In genomic region chr1:34914958-34915357, GRCh38 we compare ENCODE assay signal across 29 cellular contexts. TPM values are rescaled to one million over a fixed set of nuclear protein-coding genes. Genes with fewer than 3 reads are reported as not detected.
"Had no signal": no experiment of that assay in that cellular context is flagged by ENCODE, and none has a peak within 500 bp of the region (broad histone marks: within the 10 kb centered on the region; RNA-seq: fewer than 3 reads in every experiment).

No MANE protein-coding gene starts in this region.

- H3K9me3 Mint-ChIP-seq: stimulated activated effector memory CD8-positive, alpha-beta T cell treated with anti-CD3 and anti-CD28 coated beads, Interleukin-12 subunit alpha, Interleukin-12 subunit beta, amount 100 ng/mL, for 72 hours; stimulated activated memory B cell treated with anti-CD40 and anti-IgM and Interleukin-4, amounts not matched to agents 10 μg/mL and 1 μg/mL and 100 μg/mL, for 72 hours; stimulated activated naive B cell treated with anti-CD40 and anti-IgM and Interleukin-4, amounts not matched to agents 10 μg/mL and 1 μg/mL and 100 μg/mL, for 72 hours; stimulated activated naive CD8-positive, alpha-beta T cell treated with anti-CD3 and anti-CD28 coated beads, Interleukin-15, amount 100 ng/mL, for 72 hours; stimulated activated naive CD8-positive, alpha-beta T cell treated with anti-CD3 and anti-CD28 coated beads, Interleukin-15, Interleukin-2, amounts not matched to agents 100 ng/mL and 50 ng/mL, for 24 hours; type B pancreatic cell had no signal

- H3K36me3 ChIP-seq: stomach, suprapubic skin, thoracic aorta, thyroid gland, tibial artery, tibial nerve, transverse colon, upper lobe of left lung, upper lobe of right lung, uterus, vagina had no signal

- H3K27me3 Mint-ChIP-seq: stimulated activated memory B cell treated with anti-CD40 and anti-IgM and Interleukin-4, amounts not matched to agents 10 μg/mL and 1 μg/mL and 100 μg/mL, for 72 hours had no signal

- ATAC-seq: stimulated activated effector memory CD8-positive, alpha-beta T cell treated with anti-CD3 and anti-CD28 coated beads, Interleukin-12 subunit alpha, Interleukin-12 subunit beta, amount 100 ng/mL, for 72 hours; stimulated activated memory B cell treated with anti-CD40 and anti-IgM and Interleukin-4, amounts not matched to agents 10 μg/mL and 1 μg/mL and 100 μg/mL, for 72 hours; stimulated activated naive B cell treated with anti-CD40 and anti-IgM and Interleukin-4, amounts not matched to agents 10 μg/mL and 1 μg/mL and 100 μg/mL, for 72 hours; stimulated activated naive CD8-positive, alpha-beta T cell treated with anti-CD3 and anti-CD28 coated beads, Interleukin-15, amount 100 ng/mL, for 72 hours; stimulated activated naive CD8-positive, alpha-beta T cell treated with anti-CD3 and anti-CD28 coated beads, Interleukin-15, Interleukin-2, amounts not matched to agents 100 U/mL and 50 U/mL, for 24 hours; upper lobe of right lung had no signal

- DNase-seq: stimulated activated CD4-positive, alpha-beta T cell treated with anti-CD3 and anti-CD28 coated beads, Interleukin-2, amount 100 ng/mL, for 48 hours; stimulated activated CD4-positive, alpha-beta T cell treated with anti-CD3 and anti-CD28 coated beads, Interleukin-4, amount 100 ng/mL, for 1 hour; stimulated activated CD4-positive, alpha-beta T cell treated with anti-CD3 and anti-CD28 coated beads, Interleukin-4, amount 100 ng/mL, for 24 hours; stimulated activated CD4-positive, alpha-beta T cell treated with anti-CD3 and anti-CD28 coated beads, Interleukin-4, amount 100 ng/mL, for 4 hours; stimulated activated CD8-positive, alpha-beta memory T cell treated with anti-CD3 and anti-CD28 coated beads, Interleukin-4, amount 100 ng/mL, for 48 hours; stimulated activated naive B cell treated with anti-CD40 and anti-IgM and Interleukin-4, amounts not matched to agents 10 μg/mL and 1 μg/mL and 100 μg/mL, for 72 hours; stimulated activated naive CD4-positive, alpha-beta T cell; stimulated activated naive CD4-positive, alpha-beta T cell treated with Interleukin-2 at 50 U/mL for 16 hours; stimulated activated naive CD8-positive, alpha-beta T cell treated with anti-CD3 and anti-CD28 coated beads, Interleukin-15, amount 100 ng/mL, for 72 hours; stimulated activated naive CD8-positive, alpha-beta T cell treated with anti-CD3 and anti-CD28 coated beads, Interleukin-15, Interleukin-2, amounts not matched to agents 100 U/mL and 50 U/mL, for 24 hours; stomach; testis; thyroid gland; tibial artery; transverse colon; trophoblast cell; upper lobe of left lung; upper lobe of right lung; uterus had no signal

- H3K27ac Mint-ChIP-seq: stimulated activated effector memory CD8-positive, alpha-beta T cell treated with anti-CD3 and anti-CD28 coated beads, Interleukin-12 subunit alpha, Interleukin-12 subunit beta, amount 100 ng/mL, for 72 hours; stimulated activated memory B cell treated with anti-CD40 and anti-IgM and Interleukin-4, amounts not matched to agents 10 μg/mL and 1 μg/mL and 100 μg/mL, for 72 hours; stimulated activated naive B cell treated with anti-CD40 and anti-IgM and Interleukin-4, amounts not matched to agents 10 μg/mL and 1 μg/mL and 100 μg/mL, for 72 hours; stimulated activated naive CD8-positive, alpha-beta T cell treated with anti-CD3 and anti-CD28 coated beads, Interleukin-15, amount 100 ng/mL, for 72 hours; stimulated activated naive CD8-positive, alpha-beta T cell treated with anti-CD3 and anti-CD28 coated beads, Interleukin-15, Interleukin-2, amounts not matched to agents 100 ng/mL and 50 ng/mL, for 24 hours; type B pancreatic cell had no signal

- H3K36me3 Mint-ChIP-seq: stimulated activated effector memory CD8-positive, alpha-beta T cell treated with anti-CD3 and anti-CD28 coated beads, Interleukin-12 subunit alpha, Interleukin-12 subunit beta, amount 100 ng/mL, for 72 hours; stimulated activated memory B cell treated with anti-CD40 and anti-IgM and Interleukin-4, amounts not matched to agents 10 μg/mL and 1 μg/mL and 100 μg/mL, for 72 hours; stimulated activated naive B cell treated with anti-CD40 and anti-IgM and Interleukin-4, amounts not matched to agents 10 μg/mL and 1 μg/mL and 100 μg/mL, for 72 hours; type B pancreatic cell had no signal

- H3K4me1 Mint-ChIP-seq: stimulated activated effector memory CD8-positive, alpha-beta T cell treated with anti-CD3 and anti-CD28 coated beads, Interleukin-12 subunit alpha, Interleukin-12 subunit beta, amount 100 ng/mL, for 72 hours had no signal

- H3K27ac ChIP-seq: stomach, suprapubic skin, testis, thoracic aorta, thyroid gland, tibial artery, tibial nerve, transverse colon, upper lobe of left lung, upper lobe of right lung, uterus, vagina had no signal

- H3K4me3 ChIP-seq: stomach, suprapubic skin, testis, thoracic aorta, thyroid gland, tibial artery, tibial nerve, transverse colon, upper lobe of left lung, upper lobe of right lung, uterus, vagina had no signal

- H3K4me1 ChIP-seq: thyroid gland, tibial artery, tibial nerve, transverse colon, upper lobe of left lung, upper lobe of right lung, uterus, vagina had no signal

- H3K4me3 Mint-ChIP-seq: stimulated activated effector memory CD8-positive, alpha-beta T cell treated with anti-CD3 and anti-CD28 coated beads, Interleukin-12 subunit alpha, Interleukin-12 subunit beta, amount 100 ng/mL, for 72 hours; stimulated activated memory B cell treated with anti-CD40 and anti-IgM and Interleukin-4, amounts not matched to agents 10 μg/mL and 1 μg/mL and 100 μg/mL, for 72 hours; stimulated activated naive B cell treated with anti-CD40 and anti-IgM and Interleukin-4, amounts not matched to agents 10 μg/mL and 1 μg/mL and 100 μg/mL, for 72 hours; stimulated activated naive CD8-positive, alpha-beta T cell treated with anti-CD3 and anti-CD28 coated beads, Interleukin-15, amount 100 ng/mL, for 72 hours; stimulated activated naive CD8-positive, alpha-beta T cell treated with anti-CD3 and anti-CD28 coated beads, Interleukin-15, Interleukin-2, amounts not matched to agents 100 ng/mL and 50 ng/mL, for 24 hours; type B pancreatic cell had no signal

- H3K9me3 ChIP-seq: stomach, suprapubic skin, testis, thoracic aorta, thyroid gland, tibial artery, tibial nerve, transverse colon, upper lobe of left lung, upper lobe of right lung, uterus, vagina had no signal

- H3K27me3 ChIP-seq: testis, thyroid gland, upper lobe of left lung, uterus, vagina had no signal

- FAIRE-seq: urothelium cell line had no signal

RNA-seq across cellular contexts. Expression of gene DLGAP3, which starts 14.5 kb away (rescaled TPM):
- total RNA-seq: urinary bladder, vagina had no signal
